In genomic region chr5:122743231-122743630, GRCh38 we compare ENCODE assay signal across 31 cellular contexts.
"Had no signal": no experiment of that assay in that cellular context is flagged by ENCODE, and none has a peak within 500 bp of the region (broad histone marks: within the 10 kb centered on the region; RNA-seq: fewer than 3 reads in every experiment).

No MANE protein-coding gene starts in this region.

- H3K9ac ChIP-seq: KMS-11 had no signal

- H3K4me2 ChIP-seq: KMS-11, PC-9 had no signal

- ATAC-seq: activated CD8-positive, alpha-beta T cell treated with anti-CD3 and anti-CD28 coated beads for 36 hours; activated T-cell treated with anti-CD3 and anti-CD28 coated beads, Interleukin-2, amount 50 U/mL, for 72 hours; activated T-helper 17 cell treated with anti-CD3 and anti-CD28 coated beads, Interleukin-2, amount 50 U/mL, for 72 hours had no signal

- H3K4me1 Mint-ChIP-seq: activated CD4-positive, alpha-beta T cell treated with anti-CD3 and anti-CD28 coated beads, Interleukin-2, amount 10 ng/mL, durations not matched to agents 24 days and 14 days; activated naive CD4-positive, alpha-beta T cell treated with anti-CD3 and anti-CD28 coated beads, Interleukin-2, amount 50 U/mL, for 24 hours; activated naive CD8-positive, alpha-beta T cell treated with anti-CD3 and anti-CD28 coated beads, Interleukin-2, amount 10 ng/mL, durations not matched to agents 7 days and 5 days; activated T-helper 17 cell treated with anti-CD3 and anti-CD28 coated beads, Interleukin-2, amount 50 U/mL, for 72 hours; central memory CD8-positive, alpha-beta T cell had no signal

- H3K27ac ChIP-seq: ascending aorta, cardiac muscle cell, KMS-11, PC-9, SJCRH30, SK-N-MC had no signal

- H3K4me3 ChIP-seq: ascending aorta, cardiac muscle cell, PC-9, SJCRH30, SK-N-MC had no signal

- H3K4me1 ChIP-seq: ascending aorta, SJCRH30 had no signal

- H3K36me3 ChIP-seq: ascending aorta, cardiac muscle cell, SJCRH30 had no signal

- H3K9me3 ChIP-seq: ascending aorta, SJCRH30 had no signal

- H3K27me3 ChIP-seq: ascending aorta, cardiac muscle cell, SJCRH30 had no signal

- H3K27ac Mint-ChIP-seq: activated CD4-positive, alpha-beta T cell treated with anti-CD3 and anti-CD28 coated beads, Interleukin-2, amount 10 ng/mL, durations not matched to agents 24 days and 14 days; activated CD8-positive, alpha-beta T cell treated with anti-CD3 and anti-CD28 coated beads for 36 hours; activated naive CD4-positive, alpha-beta T cell treated with anti-CD3 and anti-CD28 coated beads, Interleukin-2, amount 50 U/mL, for 24 hours; activated naive CD8-positive, alpha-beta T cell treated with anti-CD3 and anti-CD28 coated beads, Interleukin-2, amount 10 ng/mL, durations not matched to agents 7 days and 5 days; activated T-cell treated with anti-CD3 and anti-CD28 coated beads, Interleukin-2, amount 50 U/mL, for 72 hours; activated T-helper 17 cell treated with anti-CD3 and anti-CD28 coated beads, Interleukin-2, amount 50 U/mL, for 72 hours had no signal

- H3K9me3 Mint-ChIP-seq: activated CD4-positive, alpha-beta T cell treated with anti-CD3 and anti-CD28 coated beads, Interleukin-2, amount 10 ng/mL, durations not matched to agents 24 days and 14 days; activated CD8-positive, alpha-beta T cell treated with anti-CD3 and anti-CD28 coated beads for 36 hours; activated naive CD4-positive, alpha-beta T cell treated with anti-CD3 and anti-CD28 coated beads, Interleukin-2, amount 50 U/mL, for 24 hours; activated naive CD8-positive, alpha-beta T cell treated with anti-CD3 and anti-CD28 coated beads, Interleukin-2, amount 10 ng/mL, durations not matched to agents 7 days and 5 days; activated T-cell treated with anti-CD3 and anti-CD28 coated beads, Interleukin-2, amount 50 U/mL, for 72 hours; activated T-helper 17 cell treated with anti-CD3 and anti-CD28 coated beads, Interleukin-2, amount 50 U/mL, for 72 hours; central memory CD8-positive, alpha-beta T cell had no signal

- H3K36me3 Mint-ChIP-seq: activated naive CD4-positive, alpha-beta T cell treated with anti-CD3 and anti-CD28 coated beads, Interleukin-2, amount 50 U/mL, for 24 hours; activated naive CD8-positive, alpha-beta T cell treated with anti-CD3 and anti-CD28 coated beads, Interleukin-2, amount 10 ng/mL, durations not matched to agents 7 days and 5 days had no signal

- DNase-seq: activated CD4-positive, alpha-beta T cell treated with anti-CD3 and anti-CD28 coated beads, Interleukin-2, amount 10 ng/mL, durations not matched to agents 24 days and 14 days; activated CD4-positive, alpha-beta T cell treated with anti-CD3 and anti-CD28 coated beads, Interleukin-2, amount 50 U/mL, for 4 hours; activated CD8-positive, alpha-beta T cell treated with anti-CD3 and anti-CD28 coated beads for 36 hours; activated gamma-delta T cell; activated naive CD4-positive, alpha-beta T cell treated with Interleukin-2 at 50 U/mL for 16 hours; activated naive CD8-positive, alpha-beta T cell treated with anti-CD3 and anti-CD28 coated beads, Interleukin-2, amount 10 ng/mL, durations not matched to agents 7 days and 5 days; activated T-cell treated with anti-CD3 and anti-CD28 coated beads, Interleukin-2, amount 50 U/mL, for 1 hour; activated T-cell treated with anti-CD3 and anti-CD28 coated beads, Interleukin-2, amount 50 U/mL, for 72 hours; amygdala; MM.1S; MV-4-11; NCI-H1092 treated with DMSO at 0.1 percent for 48 hours; NCI-H1417 treated with DMSO at 0.1 percent for 48 hours; NCI-H187 treated with DMSO at 0.1 percent for 48 hours; NCI-H2081; NCI-H2171 treated with DMSO at 0.1 percent for 48 hours; NCI-H2227 treated with DMSO at 0.1 percent for 48 hours; NCI-H446; NCI-H510A treated with DMSO at 0.1 percent for 48 hours; NCI-H526 treated with DMSO at 0.1 percent for 48 hours; PC-9; SHP77; SJCRH30; T1000 had no signal

- H2AFZ ChIP-seq: PC-9 had no signal

- H3K4me3 Mint-ChIP-seq: activated CD4-positive, alpha-beta T cell treated with anti-CD3 and anti-CD28 coated beads, Interleukin-2, amount 10 ng/mL, durations not matched to agents 24 days and 14 days; activated CD8-positive, alpha-beta T cell treated with anti-CD3 and anti-CD28 coated beads for 36 hours; activated naive CD4-positive, alpha-beta T cell treated with anti-CD3 and anti-CD28 coated beads, Interleukin-2, amount 50 U/mL, for 24 hours; activated naive CD8-positive, alpha-beta T cell treated with anti-CD3 and anti-CD28 coated beads, Interleukin-2, amount 10 ng/mL, durations not matched to agents 7 days and 5 days; activated T-cell treated with anti-CD3 and anti-CD28 coated beads, Interleukin-2, amount 50 U/mL, for 72 hours; activated T-helper 17 cell treated with anti-CD3 and anti-CD28 coated beads, Interleukin-2, amount 50 U/mL, for 72 hours; central memory CD8-positive, alpha-beta T cell had no signal
